ENCODE assay signal across 10 cellular contexts in genomic region chr9:128150594-128151342, GRCh38. TPM values are rescaled to one million over a fixed set of nuclear protein-coding genes. Genes with fewer than 3 reads are reported as not detected.
DNase-seq lines count a peak whose midpoint lies in the region; ATAC-seq and TF ChIP-seq lines count a peak whose summit lies in the region.
"Had no signal": no experiment of that assay in that cellular context is flagged by ENCODE, and none has a peak within 500 bp of the region (broad histone marks: within the 10 kb centered on the region; RNA-seq: fewer than 3 reads in every experiment).

No MANE protein-coding gene starts in this region.

- H3K79me2 ChIP-seq in MM.1S (ENCODE audit: low read length) = no peaks in the 10 kb centered on the region
- H3K79me2 ChIP-seq in neural progenitor cell (ENCODE audit: low read depth) = no peaks in the 10 kb centered on the region

- H3K27ac ChIP-seq in MM.1S (ENCODE audit: low read length) (no peak overlapping the region), neural progenitor cell (no peak overlapping the region)
- H3K27ac ChIP-seq: psoas muscle, thoracic aorta had no signal

- H3K9me3 Mint-ChIP-seq in effector memory CD8-positive, alpha-beta T cell = no peaks in the 10 kb centered on the region
- H3K9me3 Mint-ChIP-seq in neural progenitor cell = no peaks in the 10 kb centered on the region

- H3F3A ChIP-seq in MM.1S (ENCODE audit: insufficient read depth, low read length) (no peaks in the 10 kb centered on the region), neural progenitor cell (ENCODE audit: low read depth) (no peaks in the 10 kb centered on the region)

- TF ChIP-seq CTCF in MM.1S (IDR thresholded peaks at IDR 0.05; ENCODE audit: low read length) (peak; percentile 34), neural progenitor cell (IDR thresholded peaks at IDR 0.05) (peak; percentile 61)

- H3K4me1 ChIP-seq in MM.1S (ENCODE audit: low read length) (no peaks in the 10 kb centered on the region), neural progenitor cell (no peaks in the 10 kb centered on the region)

- H3K9me3 ChIP-seq in MM.1S (replicated peaks; ENCODE audit: insufficient read depth, low read length) = no peaks in the 10 kb centered on the region
- no peaks in the 10 kb centered on the region for H3K9me3 ChIP-seq in neural progenitor cell (ENCODE audit: low read depth)
- H3K9me3 ChIP-seq: psoas muscle, thoracic aorta had no signal

- no peak overlapping the region for H3K4me3 Mint-ChIP-seq in effector memory CD8-positive, alpha-beta T cell
- H3K4me3 Mint-ChIP-seq in neural progenitor cell = peak overlapping the region; percentile 41

- DNase-seq in ELF-1 (ENCODE audit: low read depth, low spot score) = peak; percentile 61
- peak; percentile 19 for DNase-seq in MM.1S
- no peak for DNase-seq in effector memory CD8-positive, alpha-beta T cell
- DNase-seq in neural progenitor cell (ENCODE audit: low spot score) = peak; percentile 69
- no peak for DNase-seq in DMS79 (lab: John Stamatoyannopoulos, UW)
- DNase-seq in Ammon's horn (ENCODE audit: low spot score) = no peak
- no peak for DNase-seq in NCI-H128 (lab: John Stamatoyannopoulos, UW; ENCODE audit: unreplicated experiment)

- peak overlapping the region; percentile 54 to 73 for H3K27ac Mint-ChIP-seq in effector memory CD8-positive, alpha-beta T cell
- peak overlapping the region; percentile 18 for H3K27ac Mint-ChIP-seq in neural progenitor cell

- H3K4me2 ChIP-seq in MM.1S (ENCODE audit: low read depth, low read length) = no peak overlapping the region
- H3K4me2 ChIP-seq in neural progenitor cell = no peak overlapping the region

- no peaks in the 10 kb centered on the region for H3K36me3 Mint-ChIP-seq in effector memory CD8-positive, alpha-beta T cell (ENCODE audit: insufficient read depth)
- H3K36me3 Mint-ChIP-seq in neural progenitor cell = no peaks in the 10 kb centered on the region

- no peaks in the 10 kb centered on the region for H3K9me2 ChIP-seq in MM.1S (replicated peaks; ENCODE audit: insufficient read depth, low read length)

- H4K20me1 ChIP-seq in MM.1S (ENCODE audit: insufficient read depth, low read length) (no peaks in the 10 kb centered on the region), neural progenitor cell (ENCODE audit: low read depth) (no peaks in the 10 kb centered on the region)

- peaks cover 7% of the 10 kb centered on the region; the same call in 1 of the 2 replicates for H3K27me3 ChIP-seq in MM.1S (replicated peaks; ENCODE audit: insufficient read depth, low read length)
- no peaks in the 10 kb centered on the region for H3K27me3 ChIP-seq in neural progenitor cell

- ATAC-seq in effector memory CD8-positive, alpha-beta T cell (replicated peaks) = peak; percentile 40
- no peak for ATAC-seq in GM19455 (IDR thresholded peaks at IDR 0.05; ENCODE audit: unreplicated experiment)
- ATAC-seq: psoas muscle had no signal

- H2AFZ ChIP-seq in MM.1S (ENCODE audit: low read length) (no peak overlapping the region), neural progenitor cell (replicated peaks) (peak overlapping the region; percentile 83)

- H3K4me3 ChIP-seq in MM.1S (ENCODE audit: low read length) (no peak overlapping the region), neural progenitor cell (no peak overlapping the region)
- H3K4me3 ChIP-seq: psoas muscle, thoracic aorta had no signal

- peaks cover 4 to 6% of the 10 kb centered on the region in 2 donors for H3K4me1 Mint-ChIP-seq in effector memory CD8-positive, alpha-beta T cell (ENCODE audit: low read depth in 2 of 2)
- H3K4me1 Mint-ChIP-seq in neural progenitor cell = peaks cover 14% of the 10 kb centered on the region

- H3K9ac ChIP-seq in MM.1S (ENCODE audit: low read length) = no peak overlapping the region
- no peak overlapping the region for H3K9ac ChIP-seq in neural progenitor cell

- H3K36me3 ChIP-seq in MM.1S (replicated peaks; ENCODE audit: insufficient read depth, low read length) (no peaks in the 10 kb centered on the region), neural progenitor cell (no peaks in the 10 kb centered on the region)
- H3K36me3 ChIP-seq: thoracic aorta had no signal

- H3K27me3 Mint-ChIP-seq in effector memory CD8-positive, alpha-beta T cell = no peaks in the 10 kb centered on the region
- peaks cover 9% of the 10 kb centered on the region for H3K27me3 Mint-ChIP-seq in neural progenitor cell (ENCODE audit: insufficient read depth, low read depth)

RNA-seq across cellular contexts. Expression of gene LCN2, which starts 1.5 kb away (rescaled TPM):
- total RNA-seq in neural progenitor cell (ENCODE audit: low replicate concordance) = not detected in 2 replicates
- total RNA-seq: thoracic aorta had no signal

RNA-seq across cellular contexts. Expression of gene BBLN, which starts 9.3 kb away (rescaled TPM):
- 69.4 and 228 TPM in 2 replicates for total RNA-seq in neural progenitor cell (ENCODE audit: low replicate concordance)

RNA-seq across cellular contexts. Expression of gene PTGES2, which starts 23.2 kb away (rescaled TPM):
- 25.7 and 61.2 TPM in 2 replicates for total RNA-seq in neural progenitor cell (ENCODE audit: low replicate concordance)

RNA-seq across cellular contexts. Expression of gene CIZ1, which starts 40.6 kb away (rescaled TPM):
- 33.4 and 48.8 TPM in 2 replicates for total RNA-seq in neural progenitor cell (ENCODE audit: low replicate concordance)

RNA-seq across cellular contexts. Expression of gene DNM1, which starts 52.4 kb away (rescaled TPM):
- total RNA-seq in neural progenitor cell (ENCODE audit: low replicate concordance) = 30.1 and 52.7 TPM in 2 replicates

Comparison
In these comparisons a context has a peak if more than half of its experiments do, and no peak if none do; other contexts are left out.
1. DNase-seq: peak in ELF-1 (single experiment), MM.1S (single experiment) and neural progenitor cell (single experiment); none in effector memory CD8-positive, alpha-beta T cell (0 of 3), DMS79 (single experiment), Ammon's horn (single experiment) and NCI-H128 (single experiment).